33 cellular contexts compared by ENCODE assay signal in the genomic region with DNA sequence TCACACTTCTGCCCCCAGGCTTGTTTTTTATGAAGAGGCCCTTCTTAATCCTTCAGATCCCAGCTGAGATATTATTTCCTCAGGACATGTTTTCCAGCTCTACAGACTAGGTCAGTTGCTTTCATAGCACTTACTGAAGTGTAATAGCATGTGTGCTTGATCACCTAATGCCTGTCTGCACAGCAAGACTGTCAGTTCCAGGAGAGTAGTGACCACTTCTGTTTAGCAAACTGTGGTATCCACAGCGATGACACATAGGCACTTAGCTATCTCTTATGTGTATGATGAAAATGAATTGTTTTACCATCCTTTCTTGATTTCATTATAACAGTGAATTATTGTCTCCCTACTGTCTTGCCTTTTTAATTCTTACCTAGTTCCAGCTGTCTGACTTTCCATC. TPM values are rescaled to one million over a fixed set of nuclear protein-coding genes. Genes with fewer than 3 reads are reported as not detected.
DNase-seq lines count a peak whose midpoint lies in the region; ATAC-seq, FAIRE-seq and TF ChIP-seq lines count a peak whose summit lies in the region.
"Had no signal": no experiment of that assay in that cellular context is flagged by ENCODE, and none has a peak within 500 bp of the region (broad histone marks: within the 10 kb centered on the region; RNA-seq: fewer than 3 reads in every experiment).

No MANE protein-coding gene starts in this region.

- TF ChIP-seq CTCF in endothelial cell (IDR thresholded peaks at IDR 0.05; ENCODE audit: unreplicated experiment) (no peak), mesothelial cell of epicardium (IDR thresholded peaks at IDR 0.05; ENCODE audit: unreplicated experiment) (no peak), heart right ventricle (IDR thresholded peaks at IDR 0.05) (no peak)

- FAIRE-seq in RCC 7860 (lab: Jason Lieb, UNC) = no peak
- FAIRE-seq: GM12892, HepG2, pancreas had no signal

- no peak overlapping the region for H3K27ac ChIP-seq in heart right ventricle
- H3K27ac ChIP-seq: BLaER1, gastroesophageal sphincter, pancreas, RWPE1, tibial nerve had no signal

- H3K9me3 Mint-ChIP-seq in endothelial cell (ENCODE audit: unreplicated experiment) = no peaks in the 10 kb centered on the region
- H3K9me3 Mint-ChIP-seq in mesothelial cell of epicardium = no peaks in the 10 kb centered on the region
- H3K9me3 Mint-ChIP-seq: nephron had no signal

- H3K27me3 ChIP-seq in heart right ventricle = peaks cover 0 to 28% (median 11%) of the 10 kb centered on the region in 7 donors
- H3K27me3 ChIP-seq: BLaER1, pancreas had no signal

- DNase-seq in ELR (ENCODE audit: low read depth) = peak; percentile 42
- DNase-seq in RCC 7860 (ENCODE audit: low spot score) = peak; percentile 20
- no peak for DNase-seq in endothelial cell (ENCODE audit: low spot score)
- DNase-seq in mesothelial cell of epicardium (ENCODE audit: low spot score in 2 of 2, unreplicated experiment in 2 of 2) = no peak
- no peak for DNase-seq in heart right ventricle
- no peak for DNase-seq in COR-L47 (lab: John Stamatoyannopoulos, UW)
- DNase-seq in medulla oblongata (ENCODE audit: extremely low spot score) = no peak
- no peak for DNase-seq in ureter (ENCODE audit: low spot score)
- DNase-seq: ACHN; activated CD4-positive, alpha-beta T cell treated with anti-CD3 and anti-CD28 coated beads for 36 hours; activated T-cell treated with anti-CD3 and anti-CD28 coated beads for 4 hours; aorta; Calu3; caudate nucleus; cortex of kidney; islet precursor cell; NCI-H1105; NCI-H187 treated with DMSO at 0.1 percent for 48 hours; NCI-H2171 treated with DMSO at 0.1 percent for 48 hours; NCI-H69; pancreas; T-helper 2 cell had no signal

- no peak overlapping the region for H3K4me3 ChIP-seq in heart right ventricle
- H3K4me3 ChIP-seq: BLaER1, gastroesophageal sphincter, pancreas, tibial nerve had no signal

- H3K36me3 ChIP-seq in heart right ventricle = no peaks in the 10 kb centered on the region
- H3K36me3 ChIP-seq: BLaER1, gastroesophageal sphincter, pancreas, tibial nerve had no signal

- no peaks in the 10 kb centered on the region for H3K9me3 ChIP-seq in heart right ventricle
- H3K9me3 ChIP-seq: BLaER1, gastroesophageal sphincter, pancreas, tibial nerve had no signal

- H3K4me1 ChIP-seq in heart right ventricle = peaks cover 0 to 1% (median 0%) of the 10 kb centered on the region in 9 donors
- H3K4me1 ChIP-seq: BLaER1, gastroesophageal sphincter, pancreas, tibial nerve had no signal

- H3K27me3 Mint-ChIP-seq in endothelial cell (ENCODE audit: unreplicated experiment) (peaks cover 6% of the 10 kb centered on the region), mesothelial cell of epicardium (ENCODE audit: low read depth) (peaks cover 2% of the 10 kb centered on the region)

- H3K4me3 Mint-ChIP-seq in endothelial cell (ENCODE audit: unreplicated experiment) = peak overlapping the region; percentile 1
- no peak overlapping the region for H3K4me3 Mint-ChIP-seq in mesothelial cell of epicardium
- H3K4me3 Mint-ChIP-seq: activated CD4-positive, alpha-beta T cell treated with anti-CD3 and anti-CD28 coated beads for 36 hours; activated naive CD8-positive, alpha-beta T cell; nephron had no signal

- H3K4me1 Mint-ChIP-seq in endothelial cell (ENCODE audit: unreplicated experiment) (peaks cover 6% of the 10 kb centered on the region), mesothelial cell of epicardium (peaks cover 35% of the 10 kb centered on the region)

- ATAC-seq in heart right ventricle = no peak
- ATAC-seq: activated CD4-positive, alpha-beta T cell treated with anti-CD3 and anti-CD28 coated beads for 36 hours; esophagus mucosa; gastroesophageal sphincter; HepG2; pancreas had no signal

- H3K27ac Mint-ChIP-seq in endothelial cell (ENCODE audit: unreplicated experiment) (no peak overlapping the region), mesothelial cell of epicardium (peak overlapping the region; percentile 29)
- H3K27ac Mint-ChIP-seq: activated CD4-positive, alpha-beta T cell treated with anti-CD3 and anti-CD28 coated beads for 36 hours; activated naive CD8-positive, alpha-beta T cell; nephron had no signal

- WGBS in heart right ventricle, 2 donors = 80 to 93% methylated on average over 1 of the region's 1 CpG

- intact Hi-C loops in heart right ventricle (cut with DNase I) = no loop called here

- H3K36me3 Mint-ChIP-seq in endothelial cell (ENCODE audit: low read depth, unreplicated experiment) (no peaks in the 10 kb centered on the region), mesothelial cell of epicardium (no peaks in the 10 kb centered on the region)

RNA-seq across cellular contexts. Expression of a gene that starts 4.2 kb away (rescaled TPM):
- not detected for total RNA-seq in endothelial cell (ENCODE audit: unreplicated experiment)
- total RNA-seq in mesothelial cell of epicardium = not detected in 3 replicates
- total RNA-seq in heart right ventricle = under 1 TPM in 3 of 10 donors, not detected in 7; 0.64 to 0.79 (median 0.66) TPM
- polyA plus RNA-seq in heart right ventricle = not detected
- total RNA-seq in ureter = 2.2 TPM
- total RNA-seq: aorta, gastroesophageal sphincter, mononuclear cell, pancreas, tibial nerve had no signal
- polyA plus RNA-seq: aorta had no signal

RNA-seq across cellular contexts. Expression of a gene that starts 4.5 kb away (rescaled TPM):
- total RNA-seq in endothelial cell (ENCODE audit: unreplicated experiment) (218 TPM), mesothelial cell of epicardium (174 to 190 TPM (median 186 TPM) in 3 replicates), heart right ventricle (100 to 1,000 TPM; 102 to 142 (median 127) TPM), ureter (209 TPM)
- polyA plus RNA-seq in heart right ventricle = 100 to 1,000 TPM in 1 of 2 donors, 10 to 100 TPM in 1; 76.2 to 212 TPM

RNA-seq across cellular contexts. Expression of a gene that starts 26.5 kb away (rescaled TPM):
- total RNA-seq in endothelial cell (ENCODE audit: unreplicated experiment) (not detected), mesothelial cell of epicardium (0.88 to 1.2 TPM (median 0.92 TPM) in 3 replicates), heart right ventricle (not detected), ureter (2.8 TPM)
- polyA plus RNA-seq in heart right ventricle = not detected
- total RNA-seq: activated CD4-positive, alpha-beta T cell treated with anti-CD3 and anti-CD28 coated beads for 36 hours; aorta; gastroesophageal sphincter; mononuclear cell; tibial nerve had no signal
- polyA plus RNA-seq: aorta had no signal

RNA-seq across cellular contexts. Expression of a gene that starts 43.4 kb away (rescaled TPM):
- total RNA-seq in endothelial cell (ENCODE audit: unreplicated experiment) = not detected
- 0.42 TPM in 1 of 3 replicates, not detected in the others for total RNA-seq in mesothelial cell of epicardium
- total RNA-seq in heart right ventricle = not detected
- polyA plus RNA-seq in heart right ventricle = not detected
- total RNA-seq in ureter = not detected
- total RNA-seq: aorta, esophagus mucosa, gastroesophageal sphincter, lower leg skin, mononuclear cell, pancreas, tibial nerve had no signal
- polyA plus RNA-seq: aorta, HepG2 had no signal

RNA-seq across cellular contexts. Expression of a gene that starts 47.1 kb away (rescaled TPM):
- total RNA-seq in endothelial cell (ENCODE audit: unreplicated experiment) (97.2 TPM), mesothelial cell of epicardium (60.2 to 64.2 TPM (median 63.2 TPM) in 3 replicates), heart right ventricle (10 to 100 TPM; 10.9 to 43.8 (median 14.2) TPM), ureter (47.6 TPM)
- polyA plus RNA-seq in heart right ventricle = 10 to 100 TPM; 11.9 to 25.6 TPM

Comparison
In these comparisons a context has a peak if more than half of its experiments do, and no peak if none do; other contexts are left out.
1. DNase-seq: peak in ELR (single experiment) and RCC 7860 (single experiment); none in endothelial cell (single experiment), mesothelial cell of epicardium (0 of 2), heart right ventricle (0 of 2), COR-L47 (single experiment), medulla oblongata (single experiment) and ureter (single experiment).